In genomic region chr12:115451151-115451784, GRCh38 we compare ENCODE assay signal across 10 cellular contexts.
DNase-seq lines count a peak whose midpoint lies in the region; ATAC-seq and TF ChIP-seq lines count a peak whose summit lies in the region.
"Had no signal": no experiment of that assay in that cellular context is flagged by ENCODE, and none has a peak within 500 bp of the region (broad histone marks: within the 10 kb centered on the region; RNA-seq: fewer than 3 reads in every experiment).

No MANE protein-coding gene starts in this region.

- peaks cover 0 to 3% of the 10 kb centered on the region in 2 donors for H3K27me3 ChIP-seq in naive thymus-derived CD4-positive, alpha-beta T cell (ENCODE audit: control insufficient read depth in 2 of 2, insufficient read depth in 2 of 2, low read length in 2 of 2)

- H3K27ac Mint-ChIP-seq in activated naive CD8-positive, alpha-beta T cell treated with anti-CD3 and anti-CD28 coated beads, Interleukin-2, amount 10 ng/mL, durations not matched to agents 7 days and 5 days = no peak overlapping the region
- no peak overlapping the region for H3K27ac Mint-ChIP-seq in stimulated activated memory B cell treated with anti-CD40 and anti-IgM and Interleukin-4, amounts not matched to agents 10 μg/mL and 1 μg/mL and 100 μg/mL, for 72 hours
- H3K27ac Mint-ChIP-seq in activated T-helper 1 cell treated with anti-CD3 and anti-CD28 coated beads, Interleukin-12 subunit alpha, Interleukin-12 subunit beta, Interleukin-2, Interleukin-4 antibody, amounts not matched to agents 30 ng/mL and 10 ng/mL and 1 ng/mL, durations not matched to agents 14 hours and 24 hours and 36 hours = no peak overlapping the region
- H3K27ac Mint-ChIP-seq in naive thymus-derived CD4-positive, alpha-beta T cell = peak overlapping the region in 1 of 9 donors; percentile 76

- intact Hi-C loops in activated T-helper 1 cell treated with anti-CD3 and anti-CD28 coated beads, Interleukin-12 subunit alpha, Interleukin-12 subunit beta, Interleukin-2, Interleukin-4 antibody, amounts not matched to agents 30 ng/mL and 10 ng/mL and 1 ng/mL, durations not matched to agents 14 hours and 24 hours and 36 hours (cut with micrococcal nuclease) = no loop called here
- intact Hi-C loops in naive thymus-derived CD4-positive, alpha-beta T cell (cut with micrococcal nuclease) = no loop called here

- no peaks in the 10 kb centered on the region for H3K36me3 Mint-ChIP-seq in activated naive CD8-positive, alpha-beta T cell treated with anti-CD3 and anti-CD28 coated beads, Interleukin-2, amount 10 ng/mL, durations not matched to agents 7 days and 5 days
- no peaks in the 10 kb centered on the region for H3K36me3 Mint-ChIP-seq in stimulated activated memory B cell treated with anti-CD40 and anti-IgM and Interleukin-4, amounts not matched to agents 10 μg/mL and 1 μg/mL and 100 μg/mL, for 72 hours
- no peaks in the 10 kb centered on the region for H3K36me3 Mint-ChIP-seq in activated T-helper 1 cell treated with anti-CD3 and anti-CD28 coated beads, Interleukin-12 subunit alpha, Interleukin-12 subunit beta, Interleukin-2, Interleukin-4 antibody, amounts not matched to agents 30 ng/mL and 10 ng/mL and 1 ng/mL, durations not matched to agents 14 hours and 24 hours and 36 hours (ENCODE audit: low read depth)
- H3K36me3 Mint-ChIP-seq in naive thymus-derived CD4-positive, alpha-beta T cell = peaks cover 0 to 16% (median 0%) of the 10 kb centered on the region in 5 donors

- H3K36me3 ChIP-seq in HEK293 (ENCODE audit: control insufficient read depth in 2 of 2, insufficient read depth in 1 of 2, low read length in 2 of 2) = no peaks in the 10 kb centered on the region
- H3K36me3 ChIP-seq in naive thymus-derived CD4-positive, alpha-beta T cell (ENCODE audit: control insufficient read depth in 2 of 3, insufficient read depth in 3 of 3, low read length in 3 of 3) = no peaks in the 10 kb centered on the region
- H3K36me3 ChIP-seq: gastroesophageal sphincter had no signal

- peak overlapping the region; percentile 59; the same call in 1 of the 2 replicates for H3K27ac ChIP-seq in HEK293 (ENCODE audit: extremely low read depth, low read depth, low read length)
- no peak overlapping the region for H3K27ac ChIP-seq in naive thymus-derived CD4-positive, alpha-beta T cell (ENCODE audit: low read depth, low read length)
- H3K27ac ChIP-seq: gastroesophageal sphincter, RWPE1, skin epidermis had no signal

- H3K27me3 Mint-ChIP-seq in activated naive CD8-positive, alpha-beta T cell treated with anti-CD3 and anti-CD28 coated beads, Interleukin-2, amount 10 ng/mL, durations not matched to agents 7 days and 5 days = peaks cover 21% of the 10 kb centered on the region
- H3K27me3 Mint-ChIP-seq in stimulated activated memory B cell treated with anti-CD40 and anti-IgM and Interleukin-4, amounts not matched to agents 10 μg/mL and 1 μg/mL and 100 μg/mL, for 72 hours = peaks cover 28% of the 10 kb centered on the region
- peaks cover 17% of the 10 kb centered on the region for H3K27me3 Mint-ChIP-seq in activated T-helper 1 cell treated with anti-CD3 and anti-CD28 coated beads, Interleukin-12 subunit alpha, Interleukin-12 subunit beta, Interleukin-2, Interleukin-4 antibody, amounts not matched to agents 30 ng/mL and 10 ng/mL and 1 ng/mL, durations not matched to agents 14 hours and 24 hours and 36 hours (ENCODE audit: insufficient read depth)
- peaks cover 28 to 38% (median 31%) of the 10 kb centered on the region in 5 donors for H3K27me3 Mint-ChIP-seq in naive thymus-derived CD4-positive, alpha-beta T cell

- peak overlapping the region; percentile 24 for H3K4me3 Mint-ChIP-seq in activated naive CD8-positive, alpha-beta T cell treated with anti-CD3 and anti-CD28 coated beads, Interleukin-2, amount 10 ng/mL, durations not matched to agents 7 days and 5 days
- H3K4me3 Mint-ChIP-seq in stimulated activated memory B cell treated with anti-CD40 and anti-IgM and Interleukin-4, amounts not matched to agents 10 μg/mL and 1 μg/mL and 100 μg/mL, for 72 hours = peak overlapping the region; percentile 27
- H3K4me3 Mint-ChIP-seq in activated T-helper 1 cell treated with anti-CD3 and anti-CD28 coated beads, Interleukin-12 subunit alpha, Interleukin-12 subunit beta, Interleukin-2, Interleukin-4 antibody, amounts not matched to agents 30 ng/mL and 10 ng/mL and 1 ng/mL, durations not matched to agents 14 hours and 24 hours and 36 hours = no peak overlapping the region
- H3K4me3 Mint-ChIP-seq in naive thymus-derived CD4-positive, alpha-beta T cell = peak overlapping the region in 5 of 10 donors; percentile 16 to 76 (median 27)

- POLR2A ChIA-PET in HEK293 (lab: Yijun Ruan, JAX) = no interaction called here
- POLR2A ChIA-PET in activated naive CD8-positive, alpha-beta T cell treated with anti-CD3 and anti-CD28 coated beads, Interleukin-2, amount 10 ng/mL, durations not matched to agents 7 days and 5 days (lab: Charles Lee) = no interaction called here
- POLR2A ChIA-PET in naive thymus-derived CD4-positive, alpha-beta T cell (lab: Charles Lee) = no interaction called here

- peaks cover 4% of the 10 kb centered on the region; the same call in 1 of the 2 replicates for H3K4me1 ChIP-seq in HEK293 (ENCODE audit: control insufficient read depth, insufficient read depth, low read length)
- no peaks in the 10 kb centered on the region for H3K4me1 ChIP-seq in naive thymus-derived CD4-positive, alpha-beta T cell (ENCODE audit: control insufficient read depth in 2 of 2, insufficient read depth in 2 of 2, low read length in 2 of 2)

- H3K9me3 ChIP-seq in HEK293 (ENCODE audit: control insufficient read depth, insufficient read depth, low read depth, low read length) (no peaks in the 10 kb centered on the region), iPS-18c (ENCODE audit: control insufficient read depth, insufficient read depth, low read length) (no peaks in the 10 kb centered on the region)
- H3K9me3 ChIP-seq in naive thymus-derived CD4-positive, alpha-beta T cell (ENCODE audit: control insufficient read depth in 2 of 3, low read length in 3 of 3) = no peaks in the 10 kb centered on the region
- H3K9me3 ChIP-seq: gastroesophageal sphincter had no signal

- no peak for TF ChIP-seq CTCF in HEK293 (tag by site-specific recombination; IDR thresholded peaks at IDR 0.05)

- CTCF ChIA-PET in HEK293 (lab: Yijun Ruan, JAX) = no interaction called here
- CTCF ChIA-PET in naive thymus-derived CD4-positive, alpha-beta T cell (lab: Charles Lee) = no interaction called here

- no peak for ATAC-seq in activated naive CD8-positive, alpha-beta T cell treated with anti-CD3 and anti-CD28 coated beads, Interleukin-2, amount 10 ng/mL, durations not matched to agents 7 days and 5 days (ENCODE audit: low read depth)
- ATAC-seq in stimulated activated memory B cell treated with anti-CD40 and anti-IgM and Interleukin-4, amounts not matched to agents 10 μg/mL and 1 μg/mL and 100 μg/mL, for 72 hours = no peak
- ATAC-seq in naive thymus-derived CD4-positive, alpha-beta T cell = no peak

- peaks cover 5% of the 10 kb centered on the region for H3K4me1 Mint-ChIP-seq in activated naive CD8-positive, alpha-beta T cell treated with anti-CD3 and anti-CD28 coated beads, Interleukin-2, amount 10 ng/mL, durations not matched to agents 7 days and 5 days
- H3K4me1 Mint-ChIP-seq in stimulated activated memory B cell treated with anti-CD40 and anti-IgM and Interleukin-4, amounts not matched to agents 10 μg/mL and 1 μg/mL and 100 μg/mL, for 72 hours = peaks cover 10% of the 10 kb centered on the region
- H3K4me1 Mint-ChIP-seq in activated T-helper 1 cell treated with anti-CD3 and anti-CD28 coated beads, Interleukin-12 subunit alpha, Interleukin-12 subunit beta, Interleukin-2, Interleukin-4 antibody, amounts not matched to agents 30 ng/mL and 10 ng/mL and 1 ng/mL, durations not matched to agents 14 hours and 24 hours and 36 hours (ENCODE audit: low read depth) = no peaks in the 10 kb centered on the region
- peaks cover 0 to 15% (median 9%) of the 10 kb centered on the region in 7 donors for H3K4me1 Mint-ChIP-seq in naive thymus-derived CD4-positive, alpha-beta T cell

- no peaks in the 10 kb centered on the region for H3K9me3 Mint-ChIP-seq in activated naive CD8-positive, alpha-beta T cell treated with anti-CD3 and anti-CD28 coated beads, Interleukin-2, amount 10 ng/mL, durations not matched to agents 7 days and 5 days
- peaks cover 6% of the 10 kb centered on the region for H3K9me3 Mint-ChIP-seq in stimulated activated memory B cell treated with anti-CD40 and anti-IgM and Interleukin-4, amounts not matched to agents 10 μg/mL and 1 μg/mL and 100 μg/mL, for 72 hours
- no peaks in the 10 kb centered on the region for H3K9me3 Mint-ChIP-seq in activated T-helper 1 cell treated with anti-CD3 and anti-CD28 coated beads, Interleukin-12 subunit alpha, Interleukin-12 subunit beta, Interleukin-2, Interleukin-4 antibody, amounts not matched to agents 30 ng/mL and 10 ng/mL and 1 ng/mL, durations not matched to agents 14 hours and 24 hours and 36 hours
- H3K9me3 Mint-ChIP-seq in naive thymus-derived CD4-positive, alpha-beta T cell = peaks cover 0 to 23% (median 2%) of the 10 kb centered on the region in 11 donors

- DNase-seq in activated naive CD8-positive, alpha-beta T cell treated with anti-CD3 and anti-CD28 coated beads, Interleukin-2, amount 10 ng/mL, durations not matched to agents 7 days and 5 days = no peak
- no peak for DNase-seq in activated T-helper 1 cell treated with anti-CD3 and anti-CD28 coated beads, Interleukin-12 subunit alpha, Interleukin-12 subunit beta, Interleukin-2, Interleukin-4 antibody, amounts not matched to agents 30 ng/mL and 10 ng/mL and 1 ng/mL, durations not matched to agents 14 hours and 24 hours and 36 hours (ENCODE audit: low spot score)
- no peak for DNase-seq in NCI-H1436 treated with DMSO at 0.1 percent for 48 hours (lab: John Stamatoyannopoulos, UW)
- DNase-seq in naive thymus-derived CD4-positive, alpha-beta T cell = no peak

- peak overlapping the region; percentile 21 for H3K4me3 ChIP-seq in HEK293 (ENCODE audit: low read depth, low read length)
- peak overlapping the region; percentile 52 for H3K4me3 ChIP-seq in iPS-18c (ENCODE audit: insufficient read depth, low read depth, low read length)
- no peak overlapping the region for H3K4me3 ChIP-seq in naive thymus-derived CD4-positive, alpha-beta T cell (ENCODE audit: low read length)

TF ChIP-seq in HEK293, 187 proteins besides CTCF, POLR2A, EP300 and RAD21:
- peak; percentile 55 for TF ChIP-seq ZNF335 (tag by site-specific recombination; conservative IDR thresholded peaks at IDR 0.05)
- 0 out of 2 replicates have a peak, but pooled peaks have one; percentile 37 for TF ChIP-seq ZFHX2 (tag by site-specific recombination; conservative IDR thresholded peaks at IDR 0.05)
- TF ChIP-seq ZNF266 (tag by site-specific recombination; IDR thresholded peaks at IDR 0.05; ENCODE audit: low read depth) = no peak
- no peak for TF ChIP-seq ZNF747 (tag by site-specific recombination; IDR thresholded peaks at IDR 0.05)
- no peak for TF ChIP-seq PRDM1 (tag by site-specific recombination; IDR thresholded peaks at IDR 0.05)
